8 cellular contexts compared by ENCODE assay signal in genomic region chr17:76500074-76500744, GRCh38. TPM values are rescaled to one million over a fixed set of nuclear protein-coding genes. Genes with fewer than 3 reads are reported as not detected.
DNase-seq lines count a peak whose midpoint lies in the region; ATAC-seq, FAIRE-seq and TF ChIP-seq lines count a peak whose summit lies in the region.

No MANE protein-coding gene starts in this region.

- ATAC-seq in GM19328 (IDR thresholded peaks at IDR 0.05; ENCODE audit: unreplicated experiment) = no peak

- H2AFZ ChIP-seq in neural progenitor cell (replicated peaks) = peak overlapping the region; percentile 88

- TF ChIP-seq CTCF in Calu3 (IDR thresholded peaks at IDR 0.05; ENCODE audit: unreplicated experiment) = no peak
- no peak for TF ChIP-seq CTCF in dorsolateral prefrontal cortex (IDR thresholded peaks at IDR 0.05 in 54 of 56, conservative IDR thresholded peaks at IDR 0.05 in 2 of 56; ENCODE audit: low read depth in 1 of 56, partially characterized antibody in 56 of 56)
- no peak for TF ChIP-seq CTCF in neural progenitor cell (IDR thresholded peaks at IDR 0.05)

- no peak overlapping the region for H3K9ac ChIP-seq in neural progenitor cell

- H4K20me1 ChIP-seq in neural progenitor cell (ENCODE audit: low read depth) = peaks cover 14% of the 10 kb centered on the region

- H3K4me3 Mint-ChIP-seq in Calu3 (ENCODE audit: low read depth, unreplicated experiment) = peak overlapping the region; percentile 88
- peak overlapping the region; percentile 72 for H3K4me3 Mint-ChIP-seq in neural progenitor cell

- peak overlapping the region in 57 of 59 donors; percentile 13 to 76 (median 62) for H3K4me3 ChIP-seq in dorsolateral prefrontal cortex
- H3K4me3 ChIP-seq in neural progenitor cell = peak overlapping the region; percentile 80

- no peak for FAIRE-seq in GM19239 (lab: Jason Lieb, UNC)

- DNase-seq in Calu3 = no peak
- peak; percentile 50 for DNase-seq in MV-4-11 (lab: John Stamatoyannopoulos, UW)
- no peak for DNase-seq in dorsolateral prefrontal cortex
- peak; percentile 56 for DNase-seq in neural progenitor cell (ENCODE audit: low spot score)
- DNase-seq in NCI-H446 treated with DMSO at 0.1 percent for 48 hours (lab: John Stamatoyannopoulos, UW) = no peak
- no peak for DNase-seq in GM19239 (ENCODE audit: insufficient read length, low spot score)
- no peak for DNase-seq in amygdala (lab: John Stamatoyannopoulos, UW)

- intact Hi-C loops in Calu3 (cut with micrococcal nuclease; ENCODE audit: unreplicated experiment) = loop anchor here (5.0 kb wide), 1 partner anchor 93 kb away; no protein-coding TSS in a partner anchor
- intact Hi-C loops in dorsolateral prefrontal cortex (cut with DNase I) = loop anchor here in 1 of 2 donors (5.0 kb wide), 1 partner anchor 93 kb away; no protein-coding TSS in a partner anchor

- H3K27me3 ChIP-seq in dorsolateral prefrontal cortex (no peaks in the 10 kb centered on the region), neural progenitor cell (peaks cover 14% of the 10 kb centered on the region)

- peak overlapping the region in 56 of 59 donors; percentile 18 to 94 (median 79) for H3K27ac ChIP-seq in dorsolateral prefrontal cortex
- H3K27ac ChIP-seq in neural progenitor cell = no peak overlapping the region

- H3K27ac Mint-ChIP-seq in Calu3 (ENCODE audit: unreplicated experiment) (peak overlapping the region; percentile 19), neural progenitor cell (peak overlapping the region; percentile 64)

- no peaks in the 10 kb centered on the region for H3K9me3 ChIP-seq in neural progenitor cell (ENCODE audit: low read depth)

- H3K9me3 Mint-ChIP-seq in Calu3 (ENCODE audit: low read depth, unreplicated experiment) = no peaks in the 10 kb centered on the region
- no peaks in the 10 kb centered on the region for H3K9me3 Mint-ChIP-seq in neural progenitor cell

- no peaks in the 10 kb centered on the region for H3K79me2 ChIP-seq in neural progenitor cell (ENCODE audit: low read depth)

- H3K4me1 ChIP-seq in neural progenitor cell = peaks cover 27% of the 10 kb centered on the region

- H3K36me3 Mint-ChIP-seq in Calu3 (ENCODE audit: insufficient read depth, unreplicated experiment) (peaks cover 26% of the 10 kb centered on the region), neural progenitor cell (no peaks in the 10 kb centered on the region)

- peaks cover 44% of the 10 kb centered on the region for H3K4me1 Mint-ChIP-seq in Calu3 (ENCODE audit: low read depth, unreplicated experiment)
- H3K4me1 Mint-ChIP-seq in neural progenitor cell = peaks cover 29% of the 10 kb centered on the region

- H3K4me2 ChIP-seq in neural progenitor cell = peak overlapping the region; percentile 81

- BruUV-seq in Calu3 (replicated peaks; lab: Mats Ljungman, UMichigan) = TSS peak; percentile 19

- H3F3A ChIP-seq in neural progenitor cell (ENCODE audit: low read depth) = peaks cover 5% of the 10 kb centered on the region

- CTCF ChIA-PET in Calu3 (lab: Charles Lee) = interaction anchor here (0.5 to 1.0 kb wide), 3 partner anchors 42 to 752 kb away, joined by 3 read pairs; no protein-coding TSS in a partner anchor

- no peaks in the 10 kb centered on the region for H3K27me3 Mint-ChIP-seq in Calu3 (ENCODE audit: unreplicated experiment)
- peaks cover 24% of the 10 kb centered on the region for H3K27me3 Mint-ChIP-seq in neural progenitor cell (ENCODE audit: insufficient read depth, low read depth)

- no peaks in the 10 kb centered on the region for H3K36me3 ChIP-seq in neural progenitor cell

RNA-seq across cellular contexts. Expression of gene RHBDF2, which starts 1.0 kb away (rescaled TPM):
- total RNA-seq in Calu3 (2022) (47.7 and 47.9 TPM in 2 replicates), dorsolateral prefrontal cortex (10 to 100 TPM in 119 of 120 experiments, 1 to 10 TPM in 1; 7.0 to 64.1 (median 28.9) TPM), neural progenitor cell (ENCODE audit: low replicate concordance) (0.79 and 5.0 TPM in 2 replicates)

RNA-seq across cellular contexts. Expression of gene AANAT, which starts 32.8 kb away (rescaled TPM):
- total RNA-seq in Calu3 (2022) (not detected in 2 replicates), dorsolateral prefrontal cortex (1 to 10 TPM in 8 of 120 experiments, under 1 TPM in 34, not detected in 78; 0.22 to 2.0 (median 0.62) TPM), neural progenitor cell (ENCODE audit: low replicate concordance) (not detected in 2 replicates)

RNA-seq across cellular contexts. Expression of gene CYGB, which starts 37.3 kb away (rescaled TPM):
- total RNA-seq in Calu3 (2022) (not detected in 2 replicates), dorsolateral prefrontal cortex (10 to 100 TPM in 118 of 120 experiments, 1 to 10 TPM in 2; 7.1 to 34.6 (median 19.7) TPM), neural progenitor cell (ENCODE audit: low replicate concordance) (1.1 TPM in 1 of 2 replicates, not detected in the other)

RNA-seq across cellular contexts. Expression of gene PRCD, which starts 39.6 kb away (rescaled TPM):
- total RNA-seq in Calu3 (2022) (not detected in 2 replicates), dorsolateral prefrontal cortex (10 to 100 TPM in 118 of 120 experiments, 1 to 10 TPM in 2; 9.7 to 74.7 (median 21.5) TPM), neural progenitor cell (ENCODE audit: low replicate concordance) (0.09 TPM in 1 of 2 replicates, not detected in the other)

RNA-seq across cellular contexts. Expression of gene UBE2O, which starts 47.3 kb away (rescaled TPM):
- total RNA-seq in Calu3 (2022) (29.0 and 34.4 TPM in 2 replicates), dorsolateral prefrontal cortex (100 to 1,000 TPM in 15 of 120 experiments, 10 to 100 TPM in 105; 42.7 to 122 (median 85.2) TPM), neural progenitor cell (ENCODE audit: low replicate concordance) (20.6 and 46.6 TPM in 2 replicates)

Comparison
In these comparisons a context has a peak if more than half of its experiments do, and no peak if none do; other contexts are left out.
1. DNase-seq: peak in MV-4-11 (single experiment) and neural progenitor cell (single experiment); none in Calu3 (single experiment), dorsolateral prefrontal cortex (0 of 10), NCI-H446 treated with DMSO at 0.1 percent for 48 hours (single experiment), GM19239 (single experiment) and amygdala (0 of 56).